26 cellular contexts compared by ENCODE assay signal in genomic region chr12:62694632-62695031, GRCh38.
DNase-seq lines count a peak whose midpoint lies in the region; ATAC-seq, FAIRE-seq and TF ChIP-seq lines count a peak whose summit lies in the region.
"Had no signal": no experiment of that assay in that cellular context is flagged by ENCODE, and none has a peak within 500 bp of the region (broad histone marks: within the 10 kb centered on the region; RNA-seq: fewer than 3 reads in every experiment).

No MANE protein-coding gene starts in this region.

- DNase-seq in GM18507 (ENCODE audit: extremely low spot score, insufficient read length, low read depth) (peak; percentile 11), thyroid gland (no peak)
- no peak for DNase-seq in stimulated activated CD4-positive, alpha-beta T cell treated with anti-CD3 and anti-CD28 coated beads, Interleukin-15, amount 100 ng/mL, for 24 hours
- DNase-seq in activated CD8-positive, alpha-beta memory T cell treated with anti-CD3 and anti-CD28 coated beads, Interleukin-2, amount 10 ng/mL, durations not matched to agents 7 days and 5 days: no peak
- DNase-seq: activated CD4-positive, alpha-beta memory T cell treated with anti-CD3 and anti-CD28 coated beads, Interleukin-2, amount 10 ng/mL, durations not matched to agents 7 days and 5 days; activated T-cell treated with anti-CD3 and anti-CD28 coated beads, Interleukin-2, amount 50 U/mL, for 4 hours; colonic mucosa; DMS153; lower lobe of right lung; NCI-H1092 treated with DMSO at 0.1 percent for 48 hours; NCI-H526; SHP77; sigmoid colon; stomach; upper lobe of right lung had no signal

- TF ChIP-seq POLR2A in thyroid gland (IDR thresholded peaks at IDR 0.05): no peak

- peaks cover 12% of the 10 kb centered on the region for H3K27me3 Mint-ChIP-seq in activated CD8-positive, alpha-beta memory T cell treated with anti-CD3 and anti-CD28 coated beads, Interleukin-2, amount 10 ng/mL, durations not matched to agents 7 days and 5 days
- H3K27me3 Mint-ChIP-seq: activated naive CD8-positive, alpha-beta T cell had no signal

- intact Hi-C loops in thyroid gland (cut with DNase I): no loop called here

- no peaks in the 10 kb centered on the region for H3K36me3 ChIP-seq in thyroid gland
- H3K36me3 ChIP-seq: colonic mucosa, lower lobe of right lung, sigmoid colon, upper lobe of right lung had no signal

- peak; percentile 44 for FAIRE-seq in GM18507 (lab: Jason Lieb, UNC)
- FAIRE-seq: islet of Langerhans had no signal

- H3K36me3 Mint-ChIP-seq in activated CD8-positive, alpha-beta memory T cell treated with anti-CD3 and anti-CD28 coated beads, Interleukin-2, amount 10 ng/mL, durations not matched to agents 7 days and 5 days: peaks cover 4% of the 10 kb centered on the region
- H3K36me3 Mint-ChIP-seq: activated naive CD8-positive, alpha-beta T cell had no signal

- no peaks in the 10 kb centered on the region for H3K27me3 ChIP-seq in thyroid gland
- H3K27me3 ChIP-seq: colonic mucosa, hepatocyte, sigmoid colon, stomach, upper lobe of right lung had no signal

- peaks cover 17 to 28% of the 10 kb centered on the region in 2 donors for H3K4me1 ChIP-seq in thyroid gland
- H3K4me1 ChIP-seq: colonic mucosa, lower lobe of right lung, sigmoid colon had no signal

- no peaks in the 10 kb centered on the region for H3K9me3 ChIP-seq in thyroid gland
- H3K9me3 ChIP-seq: colonic mucosa, lower lobe of right lung, sigmoid colon, stomach, upper lobe of right lung had no signal

- ATAC-seq in GM19395 (IDR thresholded peaks at IDR 0.05; ENCODE audit: unreplicated experiment) (peak; percentile 84), HG02588 (IDR thresholded peaks at IDR 0.05; ENCODE audit: unreplicated experiment) (peak; percentile 63), HG03342 (IDR thresholded peaks at IDR 0.05; ENCODE audit: unreplicated experiment) (peak; percentile 85), GM21786 (IDR thresholded peaks at IDR 0.05; ENCODE audit: unreplicated experiment) (no peak)
- ATAC-seq in activated CD8-positive, alpha-beta memory T cell treated with anti-CD3 and anti-CD28 coated beads, Interleukin-2, amount 10 ng/mL, durations not matched to agents 7 days and 5 days: no peak
- ATAC-seq: activated T-cell treated with anti-CD3 and anti-CD28 coated beads, Interleukin-2, amount 50 U/mL, for 4 hours; HCT116; lower lobe of right lung; upper lobe of right lung had no signal

- no peaks in the 10 kb centered on the region for H3K9me3 Mint-ChIP-seq in activated CD8-positive, alpha-beta memory T cell treated with anti-CD3 and anti-CD28 coated beads, Interleukin-2, amount 10 ng/mL, durations not matched to agents 7 days and 5 days (ENCODE audit: low read depth)
- H3K9me3 Mint-ChIP-seq: activated CD4-positive, alpha-beta memory T cell treated with anti-CD3 and anti-CD28 coated beads, Interleukin-2, amount 10 ng/mL, durations not matched to agents 7 days and 5 days; activated T-cell treated with anti-CD3 and anti-CD28 coated beads, Interleukin-2, amount 50 U/mL, for 4 hours; CD14-positive monocyte; T-helper 1 cell treated with Interleukin-12 subunit alpha and Interleukin-12 subunit beta and Interleukin-4 antibody, amounts not matched to agents 30 μg/mL and 1 μg/mL, for 36 hours had no signal

- no peak for TF ChIP-seq CTCF in thyroid gland (IDR thresholded peaks at IDR 0.05)

- CTCF ChIA-PET in activated CD8-positive, alpha-beta memory T cell treated with anti-CD3 and anti-CD28 coated beads, Interleukin-2, amount 10 ng/mL, durations not matched to agents 7 days and 5 days (lab: Charles Lee): interaction anchor here (0.7 kb wide), 1 partner anchor 118 kb away, joined by 3 read pairs; no protein-coding TSS in a partner anchor

- H3K4me1 Mint-ChIP-seq in activated CD8-positive, alpha-beta memory T cell treated with anti-CD3 and anti-CD28 coated beads, Interleukin-2, amount 10 ng/mL, durations not matched to agents 7 days and 5 days: peaks cover 30% of the 10 kb centered on the region

- no peak overlapping the region for H3K27ac ChIP-seq in thyroid gland
- H3K27ac ChIP-seq: colonic mucosa, hepatocyte, lower lobe of right lung, sigmoid colon, stomach, upper lobe of right lung, VCaP had no signal

- 95 to 100% methylated on average over 3 of the region's 3 CpGs for WGBS in thyroid gland, 2 donors

- H3K4me3 Mint-ChIP-seq in activated CD8-positive, alpha-beta memory T cell treated with anti-CD3 and anti-CD28 coated beads, Interleukin-2, amount 10 ng/mL, durations not matched to agents 7 days and 5 days: no peak overlapping the region
- H3K4me3 Mint-ChIP-seq: activated CD4-positive, alpha-beta memory T cell treated with anti-CD3 and anti-CD28 coated beads, Interleukin-2, amount 10 ng/mL, durations not matched to agents 7 days and 5 days; activated naive CD8-positive, alpha-beta T cell; activated T-cell treated with anti-CD3 and anti-CD28 coated beads, Interleukin-2, amount 50 U/mL, for 4 hours; CD14-positive monocyte; T-helper 1 cell treated with Interleukin-12 subunit alpha and Interleukin-12 subunit beta and Interleukin-4 antibody, amounts not matched to agents 30 μg/mL and 1 μg/mL, for 36 hours had no signal

- H3K4me3 ChIP-seq in thyroid gland (replicated peaks in 1 of 3): no peak overlapping the region
- H3K4me3 ChIP-seq: colonic mucosa, hepatocyte, lower lobe of right lung, sigmoid colon, stomach, upper lobe of right lung had no signal

- H3K27ac Mint-ChIP-seq in activated CD8-positive, alpha-beta memory T cell treated with anti-CD3 and anti-CD28 coated beads, Interleukin-2, amount 10 ng/mL, durations not matched to agents 7 days and 5 days: no peak overlapping the region
- H3K27ac Mint-ChIP-seq: activated CD4-positive, alpha-beta memory T cell treated with anti-CD3 and anti-CD28 coated beads, Interleukin-2, amount 10 ng/mL, durations not matched to agents 7 days and 5 days; activated naive CD8-positive, alpha-beta T cell; T-helper 1 cell treated with Interleukin-12 subunit alpha and Interleukin-12 subunit beta and Interleukin-4 antibody, amounts not matched to agents 30 μg/mL and 1 μg/mL, for 36 hours had no signal

Comparison
In these comparisons a context has a peak if more than half of its experiments do, and no peak if none do; other contexts are left out.
1. ATAC-seq: peak in GM19395 (single experiment), HG02588 (single experiment) and HG03342 (single experiment); none in GM21786 (single experiment) and activated CD8-positive, alpha-beta memory T cell treated with anti-CD3 and anti-CD28 coated beads, Interleukin-2, amount 10 ng/mL, durations not matched to agents 7 days and 5 days (single experiment).